ENCODE assay signal across 8 cellular contexts in genomic region chr5:157994906-157995519, GRCh38.
DNase-seq lines count a peak whose midpoint lies in the region; ATAC-seq and TF ChIP-seq lines count a peak whose summit lies in the region.

No MANE protein-coding gene starts in this region.

- ATAC-seq in GM19328 (IDR thresholded peaks at IDR 0.05; ENCODE audit: unreplicated experiment), result peak; percentile 64
- peak; percentile 99 for ATAC-seq in Panc1
- ATAC-seq in upper lobe of right lung, result peak; percentile 98

- H3K36me3 Mint-ChIP-seq in CD14-positive monocyte, result no peaks in the 10 kb centered on the region

- H3K4me3 Mint-ChIP-seq in CD14-positive monocyte, result no peak overlapping the region

- no peaks in the 10 kb centered on the region; the same call in 1 of the 2 replicates for H3K27me3 ChIP-seq in Panc1 (ENCODE audit: control insufficient read depth, insufficient read depth, low read length)
- H3K27me3 ChIP-seq in upper lobe of right lung, result no peaks in the 10 kb centered on the region

- peaks cover 13% of the 10 kb centered on the region for H3K4me1 Mint-ChIP-seq in CD14-positive monocyte

- peaks cover 0 to 2% (median 0%) of the 10 kb centered on the region in 7 donors for H3K9me3 Mint-ChIP-seq in CD14-positive monocyte

- TF ChIP-seq CTCF in CD14-positive monocyte (IDR thresholded peaks at IDR 0.05), result peak; percentile 70
- peak; percentile 86 for TF ChIP-seq CTCF in Panc1 (IDR thresholded peaks at IDR 0.05)
- TF ChIP-seq CTCF in foreskin fibroblast (IDR thresholded peaks at IDR 0.05; ENCODE audit: low read depth, low read length), result peak; percentile 73
- TF ChIP-seq CTCF in upper lobe of right lung (IDR thresholded peaks at IDR 0.05), result peak; percentile 74

- H3K27ac ChIP-seq in Panc1 (ENCODE audit: low read length) (no peak overlapping the region), upper lobe of right lung (no peak overlapping the region)

- H3K4me1 ChIP-seq in Panc1 (ENCODE audit: control insufficient read depth, insufficient read depth, low read length), result no peaks in the 10 kb centered on the region
- H3K4me1 ChIP-seq in upper lobe of right lung, result peaks cover 4% of the 10 kb centered on the region

- CTCF ChIA-PET in Panc1 (lab: Charles Lee), result interaction anchor here (0.6 to 0.9 kb wide), 2 partner anchors 23 to 144 kb away, joined by 3 to 6 read pairs; no protein-coding TSS in a partner anchor

- peak; percentile 53 for DNase-seq in CD14-positive monocyte (ENCODE audit: low spot score)
- DNase-seq in HK-2 (ENCODE audit: unreplicated experiment), result peak; percentile 35
- peak; percentile 55 for DNase-seq in Panc1 (ENCODE audit: low read depth, low spot score)
- DNase-seq in activated T-helper 9 cell treated with anti-CD3 and anti-CD28 coated beads, Interleukin-2, amount 50 U/mL, for 16 hours (ENCODE audit: low read depth), result peak; percentile 16
- peak; percentile 17 to 61 for DNase-seq in foreskin fibroblast
- DNase-seq in nucleus accumbens (lab: John Stamatoyannopoulos, UW), result peak in 38 of 56 donors; percentile 6 to 62 (median 22)
- peak; percentile 79 for DNase-seq in upper lobe of right lung

- intact Hi-C loops in CD14-positive monocyte (cut with micrococcal nuclease) (no loop called here), Panc1 (cut with micrococcal nuclease; ENCODE audit: unreplicated experiment) (loop anchor here (2.0 to 10.0 kb wide), 2 partner anchors 174 to 230 kb away; no protein-coding TSS in a partner anchor), upper lobe of right lung (cut with DNase I) (loop anchor here (10.0 kb wide), 1 partner anchor 180 kb away; no protein-coding TSS in a partner anchor)

- H3K36me3 ChIP-seq in Panc1 (ENCODE audit: control insufficient read depth, insufficient read depth, low read length) (no peaks in the 10 kb centered on the region), upper lobe of right lung (no peaks in the 10 kb centered on the region)

- peaks cover 0 to 5% (median 2%) of the 10 kb centered on the region in 3 donors for H3K27me3 Mint-ChIP-seq in CD14-positive monocyte (ENCODE audit: low read depth in 3 of 3)

- peak overlapping the region in 1 of 2 experiments; percentile 44; a peak in 3 of 4 replicates for H3K4me3 ChIP-seq in Panc1 (ENCODE audit: low read depth in 2 of 2, low read length in 2 of 2)
- H3K4me3 ChIP-seq in foreskin fibroblast (ENCODE audit: low read depth in 1 of 2, low read length in 2 of 2), result no peak overlapping the region
- no peak overlapping the region for H3K4me3 ChIP-seq in upper lobe of right lung

- POLR2A ChIA-PET in Panc1 (lab: Charles Lee), result no interaction called here

- no peaks in the 10 kb centered on the region for H3K9me3 ChIP-seq in Panc1 (ENCODE audit: control insufficient read depth, insufficient read depth, low read depth, low read length)
- H3K9me3 ChIP-seq in upper lobe of right lung, result no peaks in the 10 kb centered on the region

- in situ Hi-C loops in Panc1 (cut with HindIII; ENCODE audit: low pct_unique_long_range_greater_than_20kb, low sequenced_read_pairs), result no loop called here

- BruUV-seq in Panc1 (replicated peaks; lab: Mats Ljungman, UMichigan), result no TSS peak

- no peak overlapping the region for H3K27ac Mint-ChIP-seq in CD14-positive monocyte

Comparison
In these comparisons a context has a peak if more than half of its experiments do, and no peak if none do; other contexts are left out.
1. DNase-seq: peak in every context shown above with its lines; median percentile 79 in upper lobe of right lung; 55 in Panc1; 53 in CD14-positive monocyte; 39 in foreskin fibroblast; 35 in HK-2; 22 in nucleus accumbens; 16 in activated T-helper 9 cell treated with anti-CD3 and anti-CD28 coated beads, Interleukin-2, amount 50 U/mL, for 16 hours.
2. intact Hi-C loops: an anchor here in Panc1 (2.0 to 10.0 kb wide) and upper lobe of right lung (10.0 kb wide); none called in CD14-positive monocyte.